Comparison of ENCODE assay signal across 8 cellular contexts in genomic region chr17:42184717-42185496, GRCh38. TPM values are rescaled to one million over a fixed set of nuclear protein-coding genes. Genes with fewer than 3 reads are reported as not detected.
DNase-seq lines count a peak whose midpoint lies in the region; ATAC-seq and TF ChIP-seq lines count a peak whose summit lies in the region.

HCRT (minus strand) TSS chr17:42185452; CDS start chr17:42185365, 87 bp downstream.

- 64 to 76% (median 72%) methylated on average over 6 of the region's 6 CpGs for WGBS in spleen, 5 donors

- ATAC-seq in GM21381 (IDR thresholded peaks at IDR 0.05; ENCODE audit: unreplicated experiment) (no peak), HG03159 (IDR thresholded peaks at IDR 0.05; ENCODE audit: unreplicated experiment) (no peak)

- peaks cover 0 to 25% (median 5%) of the 10 kb centered on the region in 7 donors for H3K27me3 ChIP-seq in spleen (replicated peaks in 1 of 7)

- TF ChIP-seq CTCF in spleen (IDR thresholded peaks at IDR 0.05 in 8 of 11, conservative IDR thresholded peaks at IDR 0.05 in 3 of 11) = no peak

- H3K36me3 ChIP-seq in spleen = peaks cover 0 to 7% (median 0%) of the 10 kb centered on the region in 6 donors

- H3K9me3 ChIP-seq in spleen = no peaks in the 10 kb centered on the region

- H3K4me1 ChIP-seq in spleen = peaks cover 29 to 83% (median 57%) of the 10 kb centered on the region in 6 donors

- intact Hi-C loops in spleen (cut with DNase I; ENCODE audit: low total_unique reads) = loop anchor here (10.0 kb wide), 1 partner anchor 70 kb away; the partner anchor contains the start of gene DHX58

- TF ChIP-seq POLR2A in spleen (IDR thresholded peaks at IDR 0.05) = no peak

- H3K27ac ChIP-seq in spleen = peak within 1 kb of the TSS in 7 of 8 donors; percentile 80 to 92 (median 86)

- DNase-seq in NCI-H2196 (lab: John Stamatoyannopoulos, UW; ENCODE audit: unreplicated experiment) = peak; percentile 3
- DNase-seq in NCI-H2196 treated with DMSO at 0.1 percent for 48 hours (lab: John Stamatoyannopoulos, UW; ENCODE audit: unreplicated experiment) = no peak
- peak; percentile 34 to 37 for DNase-seq in SHP77 (lab: John Stamatoyannopoulos, UW)
- peak; percentile 7 for DNase-seq in globus pallidus (ENCODE audit: low spot score)
- DNase-seq in spleen = no peak
- DNase-seq in NCI-H446 treated with DMSO at 0.1 percent for 48 hours (lab: John Stamatoyannopoulos, UW) = no peak

- peak within 1 kb of the TSS; percentile 36 to 81 (median 63) for H3K4me3 ChIP-seq in spleen

RNA-seq across cellular contexts. Expression of gene HCRT, which starts in this region (rescaled TPM):
- not detected for total RNA-seq in spleen
- polyA plus RNA-seq in spleen = not detected

Comparison
In these comparisons a context has a peak if more than half of its experiments do, and no peak if none do; other contexts are left out.
1. DNase-seq: peak in NCI-H2196 (single experiment), SHP77 (2 of 2) and globus pallidus (single experiment); none in NCI-H2196 treated with DMSO at 0.1 percent for 48 hours (single experiment), spleen (single experiment) and NCI-H446 treated with DMSO at 0.1 percent for 48 hours (single experiment).